ENCODE assay signal across 8 cellular contexts in genomic region chr5:66144074-66144798, GRCh38.
A peak's percentile ranks its signal among the peaks of the same experiment; 100 is the strongest.
DNase-seq lines count a peak whose midpoint lies in the region; ATAC-seq lines count a peak whose summit lies in the region.

SREK1 (plus strand) TSS chr5:66144300; CDS start chr5:66144377, 77 bp downstream.

- peak; percentile 88 for ATAC-seq in GM21528 (IDR thresholded peaks at IDR 0.05; ENCODE audit: low FRiP score, unreplicated experiment)

- DNase-seq in DMS 273 (lab: John Stamatoyannopoulos, UW; ENCODE audit: unreplicated experiment) (peak; percentile 98), HuH-7.5 (ENCODE audit: low spot score) (peak; percentile 87), OCI-M1 (lab: John Stamatoyannopoulos, UW) (peak; percentile 96), activated T-cell treated with anti-CD3 and anti-CD28 coated beads for 24 hours (ENCODE audit: low read depth) (peak; percentile 85), epidermal melanocyte (ENCODE audit: insufficient read length, low spot score) (peak; percentile 94), middle frontal gyrus (ENCODE audit: extremely low spot score, low spot score) (peak; percentile 91)
- DNase-seq in stimulated activated CD8-positive, alpha-beta memory T cell treated with anti-CD3 and anti-CD28 coated beads, Interleukin-2, amount 100 ng/mL, for 1 hour (ENCODE audit: low read depth in 2 of 2) = peak; percentile 75 to 81

Comparison
In these comparisons a context has a peak if more than half of its experiments do, and no peak if none do; other contexts are left out.
1. Peak in every context shown above with its lines: DNase-seq and ATAC-seq.